In the genomic region with DNA sequence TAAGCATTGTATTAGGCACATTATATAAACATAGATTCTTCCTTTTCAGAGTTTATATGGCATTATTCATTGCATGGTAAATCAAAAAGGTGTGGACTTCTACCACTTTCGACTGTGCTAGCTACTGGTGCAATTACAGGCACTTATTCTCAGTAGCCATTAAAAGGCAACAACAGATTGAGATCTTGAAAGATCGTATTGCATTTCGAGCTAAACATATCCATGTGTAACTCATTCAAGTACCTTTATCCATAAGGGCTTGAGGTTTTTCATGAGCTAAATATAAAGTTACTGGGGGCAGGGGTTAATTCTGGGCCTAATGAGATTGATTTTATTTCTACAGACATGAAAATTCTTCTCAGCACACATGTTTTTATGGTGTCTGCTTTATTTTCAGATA, we compare ENCODE assay signal across 1 cellular context.
TF ChIP-seq lines count a peak whose summit lies in the region.

No MANE protein-coding gene starts in this region.

TF ChIP-seq in HEK293, 187 proteins besides CTCF, POLR2A, EP300 and RAD21 (continued from another document and continues in another):
- TF ChIP-seq, protein P1, sequence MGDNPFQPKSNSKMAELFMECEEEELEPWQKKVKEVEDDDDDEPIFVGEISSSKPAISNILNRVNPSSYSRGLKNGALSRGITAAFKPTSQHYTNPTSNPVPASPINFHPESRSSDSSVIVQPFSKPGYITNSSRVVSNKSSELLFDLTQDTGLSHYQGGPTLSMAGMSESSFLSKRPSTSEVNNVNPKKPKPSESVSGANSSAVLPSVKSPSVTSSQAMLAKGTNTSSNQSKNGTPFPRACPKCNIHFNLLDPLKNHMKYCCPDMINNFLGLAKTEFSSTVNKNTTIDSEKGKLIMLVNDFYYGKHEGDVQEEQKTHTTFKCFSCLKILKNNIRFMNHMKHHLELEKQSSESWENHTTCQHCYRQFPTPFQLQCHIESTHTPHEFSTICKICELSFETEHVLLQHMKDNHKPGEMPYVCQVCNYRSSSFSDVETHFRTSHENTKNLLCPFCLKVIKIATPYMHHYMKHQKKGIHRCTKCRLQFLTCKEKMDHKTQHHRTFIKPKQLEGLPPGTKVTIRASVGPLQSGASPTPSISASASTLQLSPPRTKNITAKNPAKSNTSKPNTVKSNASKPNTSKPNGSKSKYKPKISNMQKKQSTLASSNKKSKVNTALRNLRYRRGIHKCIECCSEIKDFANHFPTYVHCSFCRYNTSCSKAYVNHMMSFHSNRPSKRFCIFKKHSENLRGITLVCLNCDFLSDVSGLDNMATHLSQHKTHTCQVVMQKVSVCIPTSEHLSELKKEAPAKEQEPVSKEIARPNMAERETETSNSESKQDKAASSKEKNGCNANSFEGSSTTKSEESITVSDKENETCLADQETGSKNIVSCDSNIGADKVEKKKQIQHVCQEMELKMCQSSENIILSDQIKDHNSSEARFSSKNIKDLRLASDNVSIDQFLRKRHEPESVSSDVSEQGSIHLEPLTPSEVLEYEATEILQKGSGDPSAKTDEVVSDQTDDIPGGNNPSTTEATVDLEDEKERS (tag by site-specific recombination; IDR thresholded peaks at IDR 0.05): no peak
- TF ChIP-seq ZNF146 (tag by site-specific recombination; IDR thresholded peaks at IDR 0.05) (no peak), ZNF558 (tag by site-specific recombination; IDR thresholded peaks at IDR 0.05) (no peak), GFI1B (tag by site-specific recombination; IDR thresholded peaks at IDR 0.05) (no peak), TCF7L2 (IDR thresholded peaks at IDR 0.05; ENCODE audit: borderline replicate concordance, low read depth, low read length) (no peak), ZBTB1 (tag by site-specific recombination; IDR thresholded peaks at IDR 0.05) (no peak), ZNF701 (tag by site-specific recombination; IDR thresholded peaks at IDR 0.05) (no peak), ZNF184 (tag by site-specific recombination; IDR thresholded peaks at IDR 0.05) (no peak), ZNF350 (tag by site-specific recombination; IDR thresholded peaks at IDR 0.05) (no peak), ZNF501 (tag by site-specific recombination; IDR thresholded peaks at IDR 0.05) (peak; percentile 74), ZNF114 (tag by site-specific recombination; IDR thresholded peaks at IDR 0.05) (no peak), ZIC2 (tag by site-specific recombination; IDR thresholded peaks at IDR 0.05) (no peak), KLF8 (tag by site-specific recombination; IDR thresholded peaks at IDR 0.05) (no peak), ZNF76 (tag by site-specific recombination; IDR thresholded peaks at IDR 0.05; ENCODE audit: borderline replicate concordance, low read depth) (no peak), OVOL3 (tag by site-specific recombination; IDR thresholded peaks at IDR 0.05) (peak; percentile 81), OSR2 (tag by site-specific recombination; IDR thresholded peaks at IDR 0.05) (peak; percentile 89), ZNF785 (tag by site-specific recombination; IDR thresholded peaks at IDR 0.05) (no peak), ZNF707 (tag by site-specific recombination; IDR thresholded peaks at IDR 0.05) (no peak), MZF1 (tag by site-specific recombination; IDR thresholded peaks at IDR 0.05; ENCODE audit: borderline replicate concordance) (no peak; the same call in 1 of the 2 replicates), ZNF629 (tag by site-specific recombination; IDR thresholded peaks at IDR 0.05) (no peak), ZNF768 (tag by site-specific recombination; IDR thresholded peaks at IDR 0.05) (no peak), ZNF571 (tag by site-specific recombination; IDR thresholded peaks at IDR 0.05) (no peak), ZSCAN16 (tag by site-specific recombination; IDR thresholded peaks at IDR 0.05) (no peak), HOXA7 (CRISPR knock-in tag; IDR thresholded peaks at IDR 0.05; ENCODE audit: borderline replicate concordance) (no peak), ZNF19 (tag by site-specific recombination; IDR thresholded peaks at IDR 0.05; ENCODE audit: low read depth) (no peak), ZNF830 (tag by site-specific recombination; IDR thresholded peaks at IDR 0.05; ENCODE audit: low read depth) (no peak), ZNF621 (tag by site-specific recombination; IDR thresholded peaks at IDR 0.05) (no peak), ZNF510 (tag by site-specific recombination; IDR thresholded peaks at IDR 0.05; ENCODE audit: insufficient replicate concordance) (no peak), ZNF623 (tag by site-specific recombination; IDR thresholded peaks at IDR 0.05) (no peak), ZNF529 (tag by site-specific recombination; IDR thresholded peaks at IDR 0.05; ENCODE audit: insufficient replicate concordance) (no peak), SCRT1 (tag by site-specific recombination; IDR thresholded peaks at IDR 0.05; ENCODE audit: borderline replicate concordance) (peak; percentile 70; the same call in 1 of the 2 replicates), ZNF426 (tag by site-specific recombination; IDR thresholded peaks at IDR 0.05) (no peak), SALL2 (tag by site-specific recombination; IDR thresholded peaks at IDR 0.05; ENCODE audit: borderline replicate concordance) (no peak), FEZF1 (tag by site-specific recombination; IDR thresholded peaks at IDR 0.05) (peak; percentile 84), ZFP3 (tag by site-specific recombination; IDR thresholded peaks at IDR 0.05; ENCODE audit: low read depth) (no peak), SP3 (tag by site-specific recombination; IDR thresholded peaks at IDR 0.05) (no peak), SCRT2 (tag by site-specific recombination; IDR thresholded peaks at IDR 0.05) (no peak), IKZF3 (tag by site-specific recombination; IDR thresholded peaks at IDR 0.05) (no peak), KLF9 (tag by site-specific recombination; IDR thresholded peaks at IDR 0.05; ENCODE audit: low read depth) (no peak), ZNF654 (tag by site-specific recombination; IDR thresholded peaks at IDR 0.05; ENCODE audit: low read depth) (no peak)
- TF ChIP-seq, protein P2, sequence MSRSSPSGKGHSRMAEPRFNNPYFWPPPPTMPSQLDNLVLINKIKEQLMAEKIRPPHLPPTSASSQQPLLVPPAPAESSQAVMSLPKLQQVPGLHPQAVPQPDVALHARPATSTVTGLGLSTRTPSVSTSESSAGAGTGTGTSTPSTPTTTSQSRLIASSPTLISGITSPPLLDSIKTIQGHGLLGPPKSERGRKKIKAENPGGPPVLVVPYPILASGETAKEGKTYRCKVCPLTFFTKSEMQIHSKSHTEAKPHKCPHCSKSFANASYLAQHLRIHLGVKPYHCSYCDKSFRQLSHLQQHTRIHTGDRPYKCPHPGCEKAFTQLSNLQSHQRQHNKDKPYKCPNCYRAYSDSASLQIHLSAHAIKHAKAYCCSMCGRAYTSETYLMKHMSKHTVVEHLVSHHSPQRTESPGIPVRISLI (tag by site-specific recombination; IDR thresholded peaks at IDR 0.05): no peak
- TF ChIP-seq, protein P3, sequence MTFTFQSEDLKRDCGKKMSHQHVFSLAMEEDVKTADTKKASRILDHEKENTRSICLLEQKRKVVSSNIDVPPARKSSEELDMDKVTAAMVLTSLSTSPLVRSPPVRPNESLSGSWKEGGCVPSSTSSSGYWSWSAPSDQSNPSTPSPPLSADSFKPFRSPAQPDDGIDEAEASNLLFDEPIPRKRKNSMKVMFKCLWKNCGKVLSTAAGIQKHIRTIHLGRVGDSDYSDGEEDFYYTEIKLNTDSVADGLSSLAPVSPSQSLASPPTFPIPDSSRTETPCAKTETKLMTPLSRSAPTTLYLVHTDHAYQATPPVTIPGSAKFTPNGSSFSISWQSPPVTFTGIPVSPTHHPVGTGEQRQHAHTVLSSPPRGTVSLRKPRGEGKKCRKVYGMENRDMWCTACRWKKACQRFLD (tag by site-specific recombination; IDR thresholded peaks at IDR 0.05): no peak
- TF ChIP-seq, protein P4, sequence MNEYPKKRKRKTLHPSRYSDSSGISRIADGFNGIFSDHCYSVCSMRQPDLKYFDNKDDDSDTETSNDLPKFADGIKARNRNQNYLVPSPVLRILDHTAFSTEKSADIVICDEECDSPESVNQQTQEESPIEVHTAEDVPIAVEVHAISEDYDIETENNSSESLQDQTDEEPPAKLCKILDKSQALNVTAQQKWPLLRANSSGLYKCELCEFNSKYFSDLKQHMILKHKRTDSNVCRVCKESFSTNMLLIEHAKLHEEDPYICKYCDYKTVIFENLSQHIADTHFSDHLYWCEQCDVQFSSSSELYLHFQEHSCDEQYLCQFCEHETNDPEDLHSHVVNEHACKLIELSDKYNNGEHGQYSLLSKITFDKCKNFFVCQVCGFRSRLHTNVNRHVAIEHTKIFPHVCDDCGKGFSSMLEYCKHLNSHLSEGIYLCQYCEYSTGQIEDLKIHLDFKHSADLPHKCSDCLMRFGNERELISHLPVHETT (tag by site-specific recombination; IDR thresholded peaks at IDR 0.05): no peak
- TF ChIP-seq, protein P5, sequence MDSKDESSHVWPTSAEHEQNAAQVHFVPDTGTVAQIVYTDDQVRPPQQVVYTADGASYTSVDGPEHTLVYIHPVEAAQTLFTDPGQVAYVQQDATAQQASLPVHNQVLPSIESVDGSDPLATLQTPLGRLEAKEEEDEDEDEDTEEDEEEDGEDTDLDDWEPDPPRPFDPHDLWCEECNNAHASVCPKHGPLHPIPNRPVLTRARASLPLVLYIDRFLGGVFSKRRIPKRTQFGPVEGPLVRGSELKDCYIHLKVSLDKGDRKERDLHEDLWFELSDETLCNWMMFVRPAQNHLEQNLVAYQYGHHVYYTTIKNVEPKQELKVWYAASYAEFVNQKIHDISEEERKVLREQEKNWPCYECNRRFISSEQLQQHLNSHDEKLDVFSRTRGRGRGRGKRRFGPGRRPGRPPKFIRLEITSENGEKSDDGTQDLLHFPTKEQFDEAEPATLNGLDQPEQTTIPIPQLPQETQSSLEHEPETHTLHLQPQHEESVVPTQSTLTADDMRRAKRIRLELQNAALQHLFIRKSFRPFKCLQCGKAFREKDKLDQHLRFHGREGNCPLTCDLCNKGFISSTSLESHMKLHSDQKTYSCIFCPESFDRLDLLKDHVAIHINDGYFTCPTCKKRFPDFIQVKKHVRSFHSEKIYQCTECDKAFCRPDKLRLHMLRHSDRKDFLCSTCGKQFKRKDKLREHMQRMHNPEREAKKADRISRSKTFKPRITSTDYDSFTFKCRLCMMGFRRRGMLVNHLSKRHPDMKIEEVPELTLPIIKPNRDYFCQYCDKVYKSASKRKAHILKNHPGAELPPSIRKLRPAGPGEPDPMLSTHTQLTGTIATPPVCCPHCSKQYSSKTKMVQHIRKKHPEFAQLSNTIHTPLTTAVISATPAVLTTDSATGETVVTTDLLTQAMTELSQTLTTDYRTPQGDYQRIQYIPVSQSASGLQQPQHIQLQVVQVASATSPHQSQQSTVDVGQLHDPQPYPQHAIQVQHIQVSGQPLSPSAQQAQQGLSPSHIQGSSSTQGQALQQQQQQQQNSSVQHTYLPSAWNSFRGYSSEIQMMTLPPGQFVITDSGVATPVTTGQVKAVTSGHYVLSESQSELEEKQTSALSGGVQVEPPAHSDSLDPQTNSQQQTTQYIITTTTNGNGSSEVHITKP (tag by site-specific recombination; IDR thresholded peaks at IDR 0.05): no peak
- TF ChIP-seq, protein P6, sequence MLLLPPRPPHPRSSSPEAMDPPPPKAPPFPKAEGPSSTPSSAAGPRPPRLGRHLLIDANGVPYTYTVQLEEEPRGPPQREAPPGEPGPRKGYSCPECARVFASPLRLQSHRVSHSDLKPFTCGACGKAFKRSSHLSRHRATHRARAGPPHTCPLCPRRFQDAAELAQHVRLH (tag by site-specific recombination; IDR thresholded peaks at IDR 0.05): 0 out of 2 replicates have a peak, but pooled peaks have one; percentile 43
- TF ChIP-seq, protein P7, sequence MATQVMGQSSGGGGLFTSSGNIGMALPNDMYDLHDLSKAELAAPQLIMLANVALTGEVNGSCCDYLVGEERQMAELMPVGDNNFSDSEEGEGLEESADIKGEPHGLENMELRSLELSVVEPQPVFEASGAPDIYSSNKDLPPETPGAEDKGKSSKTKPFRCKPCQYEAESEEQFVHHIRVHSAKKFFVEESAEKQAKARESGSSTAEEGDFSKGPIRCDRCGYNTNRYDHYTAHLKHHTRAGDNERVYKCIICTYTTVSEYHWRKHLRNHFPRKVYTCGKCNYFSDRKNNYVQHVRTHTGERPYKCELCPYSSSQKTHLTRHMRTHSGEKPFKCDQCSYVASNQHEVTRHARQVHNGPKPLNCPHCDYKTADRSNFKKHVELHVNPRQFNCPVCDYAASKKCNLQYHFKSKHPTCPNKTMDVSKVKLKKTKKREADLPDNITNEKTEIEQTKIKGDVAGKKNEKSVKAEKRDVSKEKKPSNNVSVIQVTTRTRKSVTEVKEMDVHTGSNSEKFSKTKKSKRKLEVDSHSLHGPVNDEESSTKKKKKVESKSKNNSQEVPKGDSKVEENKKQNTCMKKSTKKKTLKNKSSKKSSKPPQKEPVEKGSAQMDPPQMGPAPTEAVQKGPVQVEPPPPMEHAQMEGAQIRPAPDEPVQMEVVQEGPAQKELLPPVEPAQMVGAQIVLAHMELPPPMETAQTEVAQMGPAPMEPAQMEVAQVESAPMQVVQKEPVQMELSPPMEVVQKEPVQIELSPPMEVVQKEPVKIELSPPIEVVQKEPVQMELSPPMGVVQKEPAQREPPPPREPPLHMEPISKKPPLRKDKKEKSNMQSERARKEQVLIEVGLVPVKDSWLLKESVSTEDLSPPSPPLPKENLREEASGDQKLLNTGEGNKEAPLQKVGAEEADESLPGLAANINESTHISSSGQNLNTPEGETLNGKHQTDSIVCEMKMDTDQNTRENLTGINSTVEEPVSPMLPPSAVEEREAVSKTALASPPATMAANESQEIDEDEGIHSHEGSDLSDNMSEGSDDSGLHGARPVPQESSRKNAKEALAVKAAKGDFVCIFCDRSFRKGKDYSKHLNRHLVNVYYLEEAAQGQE (tag by site-specific recombination; IDR thresholded peaks at IDR 0.05): no peak
- TF ChIP-seq, protein P8, sequence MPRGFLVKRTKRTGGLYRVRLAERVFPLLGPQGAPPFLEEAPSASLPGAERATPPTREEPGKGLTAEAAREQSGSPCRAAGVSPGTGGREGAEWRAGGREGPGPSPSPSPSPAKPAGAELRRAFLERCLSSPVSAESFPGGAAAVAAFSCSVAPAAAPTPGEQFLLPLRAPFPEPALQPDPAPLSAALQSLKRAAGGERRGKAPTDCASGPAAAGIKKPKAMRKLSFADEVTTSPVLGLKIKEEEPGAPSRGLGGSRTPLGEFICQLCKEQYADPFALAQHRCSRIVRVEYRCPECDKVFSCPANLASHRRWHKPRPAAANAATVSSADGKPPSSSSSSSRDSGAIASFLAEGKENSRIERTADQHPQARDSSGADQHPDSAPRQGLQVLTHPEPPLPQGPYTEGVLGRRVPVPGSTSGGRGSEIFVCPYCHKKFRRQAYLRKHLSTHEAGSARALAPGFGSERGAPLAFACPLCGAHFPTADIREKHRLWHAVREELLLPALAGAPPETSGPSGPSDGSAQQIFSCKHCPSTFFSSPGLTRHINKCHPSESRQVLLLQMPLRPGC (tag by site-specific recombination; IDR thresholded peaks at IDR 0.05): no peak
- TF ChIP-seq, protein P9, sequence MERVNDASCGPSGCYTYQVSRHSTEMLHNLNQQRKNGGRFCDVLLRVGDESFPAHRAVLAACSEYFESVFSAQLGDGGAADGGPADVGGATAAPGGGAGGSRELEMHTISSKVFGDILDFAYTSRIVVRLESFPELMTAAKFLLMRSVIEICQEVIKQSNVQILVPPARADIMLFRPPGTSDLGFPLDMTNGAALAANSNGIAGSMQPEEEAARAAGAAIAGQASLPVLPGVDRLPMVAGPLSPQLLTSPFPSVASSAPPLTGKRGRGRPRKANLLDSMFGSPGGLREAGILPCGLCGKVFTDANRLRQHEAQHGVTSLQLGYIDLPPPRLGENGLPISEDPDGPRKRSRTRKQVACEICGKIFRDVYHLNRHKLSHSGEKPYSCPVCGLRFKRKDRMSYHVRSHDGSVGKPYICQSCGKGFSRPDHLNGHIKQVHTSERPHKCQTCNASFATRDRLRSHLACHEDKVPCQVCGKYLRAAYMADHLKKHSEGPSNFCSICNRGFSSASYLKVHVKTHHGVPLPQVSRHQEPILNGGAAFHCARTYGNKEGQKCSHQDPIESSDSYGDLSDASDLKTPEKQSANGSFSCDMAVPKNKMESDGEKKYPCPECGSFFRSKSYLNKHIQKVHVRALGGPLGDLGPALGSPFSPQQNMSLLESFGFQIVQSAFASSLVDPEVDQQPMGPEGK (tag by site-specific recombination; IDR thresholded peaks at IDR 0.05): no peak
